Comparison of ENCODE assay signal across 9 cellular contexts in the genomic region with DNA sequence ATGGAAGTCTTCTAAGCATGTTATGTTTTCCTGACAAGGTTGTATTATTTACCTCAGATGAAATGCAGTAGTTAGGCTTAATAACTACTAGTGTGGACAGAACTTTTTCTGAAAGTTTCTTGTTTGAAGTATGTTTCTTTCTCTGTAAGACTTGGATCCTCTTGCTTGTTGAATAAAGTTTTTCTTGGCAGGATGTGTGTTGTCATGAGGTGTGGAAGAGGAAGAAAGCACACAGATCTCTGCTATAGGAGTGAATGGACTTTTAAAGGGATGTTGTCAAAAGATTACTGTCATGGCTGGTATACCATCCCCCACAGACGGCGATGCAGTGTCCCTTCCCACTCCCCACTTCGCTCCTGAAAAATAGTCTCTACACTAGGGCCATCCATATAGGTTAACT. TPM values are rescaled to one million over a fixed set of nuclear protein-coding genes. Genes with fewer than 3 reads are reported as not detected.
DNase-seq lines count a peak whose midpoint lies in the region; ATAC-seq and TF ChIP-seq lines count a peak whose summit lies in the region.
"Had no signal": no experiment of that assay in that cellular context is flagged by ENCODE, and none has a peak within 500 bp of the region (broad histone marks: within the 10 kb centered on the region; RNA-seq: fewer than 3 reads in every experiment).

No MANE protein-coding gene starts in this region.

- H3K4me3 Mint-ChIP-seq in CD8-positive, alpha-beta memory T cell = peak overlapping the region; percentile 65 to 99 (median 92)
- H3K4me3 Mint-ChIP-seq in chondrocyte (ENCODE audit: unreplicated experiment) = peak overlapping the region; percentile 52
- H3K4me3 Mint-ChIP-seq in nephron = peak overlapping the region; percentile 65 to 81 (median 76)
- H3K4me3 Mint-ChIP-seq in stimulated activated naive B cell treated with anti-CD40 and anti-IgM and Interleukin-4, amounts not matched to agents 10 μg/mL and 1 μg/mL and 100 μg/mL, for 72 hours = no peak overlapping the region

- peak overlapping the region; percentile 71 to 97 (median 94) for H3K27ac Mint-ChIP-seq in CD8-positive, alpha-beta memory T cell
- H3K27ac Mint-ChIP-seq in chondrocyte (ENCODE audit: unreplicated experiment) (peak overlapping the region; percentile 89), nephron (peak overlapping the region; percentile 53 to 78 (median 61))
- H3K27ac Mint-ChIP-seq in stimulated activated naive B cell treated with anti-CD40 and anti-IgM and Interleukin-4, amounts not matched to agents 10 μg/mL and 1 μg/mL and 100 μg/mL, for 72 hours = no peak overlapping the region

- peak overlapping the region; percentile 71 for H3K27ac ChIP-seq in CD8-positive, alpha-beta memory T cell (ENCODE audit: low read depth, low read length)
- H3K27ac ChIP-seq in OCI-LY3 (ENCODE audit: low read length) = no peak overlapping the region

- H3K79me2 ChIP-seq in OCI-LY3 (ENCODE audit: low read length) = peaks cover 82% of the 10 kb centered on the region

- H3K9me3 Mint-ChIP-seq in CD8-positive, alpha-beta memory T cell = no peaks in the 10 kb centered on the region
- H3K9me3 Mint-ChIP-seq in chondrocyte (ENCODE audit: low read depth) (no peaks in the 10 kb centered on the region), nephron (no peaks in the 10 kb centered on the region)
- H3K9me3 Mint-ChIP-seq in stimulated activated naive B cell treated with anti-CD40 and anti-IgM and Interleukin-4, amounts not matched to agents 10 μg/mL and 1 μg/mL and 100 μg/mL, for 72 hours = no peaks in the 10 kb centered on the region

- peaks cover 0 to 26% (median 0%) of the 10 kb centered on the region in 3 donors for H3K36me3 Mint-ChIP-seq in CD8-positive, alpha-beta memory T cell
- no peaks in the 10 kb centered on the region for H3K36me3 Mint-ChIP-seq in chondrocyte (ENCODE audit: low read depth)
- peaks cover 8% of the 10 kb centered on the region for H3K36me3 Mint-ChIP-seq in nephron (ENCODE audit: low read depth)
- peaks cover 9 to 25% of the 10 kb centered on the region in 2 donors for H3K36me3 Mint-ChIP-seq in stimulated activated naive B cell treated with anti-CD40 and anti-IgM and Interleukin-4, amounts not matched to agents 10 μg/mL and 1 μg/mL and 100 μg/mL, for 72 hours

- H3K4me1 ChIP-seq in CD8-positive, alpha-beta memory T cell (ENCODE audit: insufficient read depth, low read length) = peaks cover 59% of the 10 kb centered on the region
- H3K4me1 ChIP-seq in OCI-LY3 (ENCODE audit: low read length) = peaks cover 43% of the 10 kb centered on the region

- H3K9me3 ChIP-seq in CD8-positive, alpha-beta memory T cell (ENCODE audit: low read length) = no peaks in the 10 kb centered on the region
- no peaks in the 10 kb centered on the region for H3K9me3 ChIP-seq in OCI-LY3 (ENCODE audit: insufficient read depth, low read length)

- POLR2A ChIA-PET in CD8-positive, alpha-beta memory T cell (lab: Charles Lee) = interaction anchor here (0.6 to 1.5 kb wide), 2 partner anchors 54 to 63 kb away, joined by 4 read pairs; no protein-coding TSS in a partner anchor

- peaks cover 58 to 71% (median 67%) of the 10 kb centered on the region in 3 donors for H3K4me1 Mint-ChIP-seq in CD8-positive, alpha-beta memory T cell
- H3K4me1 Mint-ChIP-seq in chondrocyte (ENCODE audit: low read depth) (peaks cover 56% of the 10 kb centered on the region), nephron (peaks cover 49% of the 10 kb centered on the region)
- H3K4me1 Mint-ChIP-seq in stimulated activated naive B cell treated with anti-CD40 and anti-IgM and Interleukin-4, amounts not matched to agents 10 μg/mL and 1 μg/mL and 100 μg/mL, for 72 hours = peaks cover 37 to 63% of the 10 kb centered on the region in 2 donors

- H2AFZ ChIP-seq in OCI-LY3 (ENCODE audit: low read depth, low read length) = no peak overlapping the region

- H3K27me3 ChIP-seq in CD8-positive, alpha-beta memory T cell (ENCODE audit: insufficient read depth, low read length, poor library complexity, severe bottlenecking) = no peaks in the 10 kb centered on the region
- H3K27me3 ChIP-seq in OCI-LY3 (ENCODE audit: low read depth, low read length) = no peaks in the 10 kb centered on the region

- no peak for DNase-seq in CD8-positive, alpha-beta memory T cell
- no peak for DNase-seq in chondrocyte (ENCODE audit: low spot score)
- no peak for DNase-seq in stimulated activated naive B cell treated with anti-CD40 and anti-IgM and Interleukin-4, amounts not matched to agents 10 μg/mL and 1 μg/mL and 100 μg/mL, for 72 hours
- DNase-seq in D341Med (ENCODE audit: low spot score) = no peak
- DNase-seq: NCI-H2029 had no signal

- peak overlapping the region; percentile 93; the same call in 1 of the 2 replicates for H3K9ac ChIP-seq in OCI-LY3 (ENCODE audit: low read length)

- no peak for ATAC-seq in stimulated activated naive B cell treated with anti-CD40 and anti-IgM and Interleukin-4, amounts not matched to agents 10 μg/mL and 1 μg/mL and 100 μg/mL, for 72 hours (replicated peaks)
- no peak for ATAC-seq in GM19324 (IDR thresholded peaks at IDR 0.05; ENCODE audit: low FRiP score, unreplicated experiment)
- no peak for ATAC-seq in HG02852 (IDR thresholded peaks at IDR 0.05; ENCODE audit: unreplicated experiment)

- H3K27me3 Mint-ChIP-seq in CD8-positive, alpha-beta memory T cell = no peaks in the 10 kb centered on the region
- H3K27me3 Mint-ChIP-seq in chondrocyte (ENCODE audit: low read depth) (no peaks in the 10 kb centered on the region), nephron (ENCODE audit: low read depth) (no peaks in the 10 kb centered on the region)
- H3K27me3 Mint-ChIP-seq in stimulated activated naive B cell treated with anti-CD40 and anti-IgM and Interleukin-4, amounts not matched to agents 10 μg/mL and 1 μg/mL and 100 μg/mL, for 72 hours = no peaks in the 10 kb centered on the region

- peaks cover 61% of the 10 kb centered on the region for H4K20me1 ChIP-seq in OCI-LY3 (ENCODE audit: insufficient read depth, low read length)

- peak overlapping the region; percentile 96 for H3K4me3 ChIP-seq in CD8-positive, alpha-beta memory T cell (ENCODE audit: low read length)
- peak overlapping the region; percentile 95 for H3K4me3 ChIP-seq in OCI-LY3 (ENCODE audit: low read length)

- TF ChIP-seq CTCF in OCI-LY3 (IDR thresholded peaks at IDR 0.05; ENCODE audit: low read depth, low read length) = no peak
- TF ChIP-seq CTCF in chondrocyte (IDR thresholded peaks at IDR 0.05) = no peak
- no peak for TF ChIP-seq CTCF in nephron (IDR thresholded peaks at IDR 0.05; ENCODE audit: unreplicated experiment in 3 of 3)

- CTCF ChIA-PET in CD8-positive, alpha-beta memory T cell (lab: Charles Lee) = interaction anchor here (1.1 to 2.5 kb wide), 4 partner anchors 11 to 79 kb away, joined by 4 to 9 read pairs (median 7); no protein-coding TSS in a partner anchor

- no peaks in the 10 kb centered on the region for H3K36me3 ChIP-seq in CD8-positive, alpha-beta memory T cell (ENCODE audit: insufficient read depth, low read length)
- H3K36me3 ChIP-seq in OCI-LY3 (replicated peaks; ENCODE audit: low read depth, low read length) = peaks cover 18% of the 10 kb centered on the region

- H3K4me2 ChIP-seq in OCI-LY3 (ENCODE audit: low read length) = peak overlapping the region; percentile 78

RNA-seq across cellular contexts. Expression of gene CAB39, which starts 2.6 kb away (rescaled TPM):
- 100 to 1,000 TPM; 136 to 147 TPM for total RNA-seq in CD8-positive, alpha-beta memory T cell
- 80.8 TPM for polyA plus RNA-seq in CD8-positive, alpha-beta memory T cell
- 30.9 to 34.7 TPM (median 33.4 TPM) in 3 replicates for total RNA-seq in chondrocyte

Comparison
In these comparisons a context has a peak if more than half of its experiments do, and no peak if none do; other contexts are left out.
1. H3K4me3 Mint-ChIP-seq: peak in CD8-positive, alpha-beta memory T cell (7 of 7), chondrocyte (single experiment) and nephron (3 of 3); none in stimulated activated naive B cell treated with anti-CD40 and anti-IgM and Interleukin-4, amounts not matched to agents 10 μg/mL and 1 μg/mL and 100 μg/mL, for 72 hours (0 of 2).